1 cellular context compared by ENCODE assay signal in the genomic region with DNA sequence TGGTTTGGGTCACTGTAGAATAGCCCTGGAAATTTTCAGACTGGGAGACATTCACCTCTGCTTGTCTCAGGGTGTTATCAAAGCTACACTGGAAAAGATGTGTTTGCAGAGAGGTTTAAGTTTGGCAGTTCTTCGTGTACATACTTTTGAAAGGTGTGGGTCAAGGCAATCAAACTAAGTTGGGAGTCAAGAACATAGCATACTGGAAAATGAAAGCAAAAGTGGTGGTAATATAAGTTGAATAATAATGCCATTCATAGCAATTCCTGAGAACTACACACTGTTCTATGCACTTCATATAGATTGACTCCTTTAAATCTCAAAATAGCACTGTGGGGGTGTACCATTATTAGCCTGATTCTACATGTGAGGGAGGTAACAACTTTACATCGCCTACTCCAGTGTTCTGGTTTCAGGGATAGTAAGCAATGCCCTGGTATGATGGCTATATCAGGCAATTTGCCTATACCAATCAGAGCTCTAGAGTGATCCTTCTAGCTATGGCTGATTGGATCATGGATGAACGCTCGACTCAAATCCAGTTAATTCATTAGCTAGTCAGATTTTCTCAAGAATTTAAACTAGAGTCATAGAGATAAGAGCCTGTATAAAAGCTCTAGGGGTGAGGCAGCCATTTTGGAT.
TF ChIP-seq lines count a peak whose summit lies in the region.

No MANE protein-coding gene starts in this region.

TF ChIP-seq in GM23338, 12 proteins besides CTCF, POLR2A, EP300 and RAD21:
- no peak for TF ChIP-seq ZNF114 (CRISPR knock-in tag; IDR thresholded peaks at IDR 0.05)
- TF ChIP-seq STAT1 (IDR thresholded peaks at IDR 0.05; ENCODE audit: unreplicated experiment) = no peak
- TF ChIP-seq, protein P1, sequence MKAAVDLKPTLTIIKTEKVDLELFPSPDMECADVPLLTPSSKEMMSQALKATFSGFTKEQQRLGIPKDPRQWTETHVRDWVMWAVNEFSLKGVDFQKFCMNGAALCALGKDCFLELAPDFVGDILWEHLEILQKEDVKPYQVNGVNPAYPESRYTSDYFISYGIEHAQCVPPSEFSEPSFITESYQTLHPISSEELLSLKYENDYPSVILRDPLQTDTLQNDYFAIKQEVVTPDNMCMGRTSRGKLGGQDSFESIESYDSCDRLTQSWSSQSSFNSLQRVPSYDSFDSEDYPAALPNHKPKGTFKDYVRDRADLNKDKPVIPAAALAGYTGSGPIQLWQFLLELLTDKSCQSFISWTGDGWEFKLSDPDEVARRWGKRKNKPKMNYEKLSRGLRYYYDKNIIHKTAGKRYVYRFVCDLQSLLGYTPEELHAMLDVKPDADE (IDR thresholded peaks at IDR 0.05) = no peak
- no peak for TF ChIP-seq JUNB (IDR thresholded peaks at IDR 0.05; ENCODE audit: unreplicated experiment)
- no peak for TF ChIP-seq ZNF331 (CRISPR knock-in tag; IDR thresholded peaks at IDR 0.05; ENCODE audit: low read depth)
- no peak for TF ChIP-seq NANOG (IDR thresholded peaks at IDR 0.05; ENCODE audit: borderline replicate concordance)
- TF ChIP-seq, protein P2, sequence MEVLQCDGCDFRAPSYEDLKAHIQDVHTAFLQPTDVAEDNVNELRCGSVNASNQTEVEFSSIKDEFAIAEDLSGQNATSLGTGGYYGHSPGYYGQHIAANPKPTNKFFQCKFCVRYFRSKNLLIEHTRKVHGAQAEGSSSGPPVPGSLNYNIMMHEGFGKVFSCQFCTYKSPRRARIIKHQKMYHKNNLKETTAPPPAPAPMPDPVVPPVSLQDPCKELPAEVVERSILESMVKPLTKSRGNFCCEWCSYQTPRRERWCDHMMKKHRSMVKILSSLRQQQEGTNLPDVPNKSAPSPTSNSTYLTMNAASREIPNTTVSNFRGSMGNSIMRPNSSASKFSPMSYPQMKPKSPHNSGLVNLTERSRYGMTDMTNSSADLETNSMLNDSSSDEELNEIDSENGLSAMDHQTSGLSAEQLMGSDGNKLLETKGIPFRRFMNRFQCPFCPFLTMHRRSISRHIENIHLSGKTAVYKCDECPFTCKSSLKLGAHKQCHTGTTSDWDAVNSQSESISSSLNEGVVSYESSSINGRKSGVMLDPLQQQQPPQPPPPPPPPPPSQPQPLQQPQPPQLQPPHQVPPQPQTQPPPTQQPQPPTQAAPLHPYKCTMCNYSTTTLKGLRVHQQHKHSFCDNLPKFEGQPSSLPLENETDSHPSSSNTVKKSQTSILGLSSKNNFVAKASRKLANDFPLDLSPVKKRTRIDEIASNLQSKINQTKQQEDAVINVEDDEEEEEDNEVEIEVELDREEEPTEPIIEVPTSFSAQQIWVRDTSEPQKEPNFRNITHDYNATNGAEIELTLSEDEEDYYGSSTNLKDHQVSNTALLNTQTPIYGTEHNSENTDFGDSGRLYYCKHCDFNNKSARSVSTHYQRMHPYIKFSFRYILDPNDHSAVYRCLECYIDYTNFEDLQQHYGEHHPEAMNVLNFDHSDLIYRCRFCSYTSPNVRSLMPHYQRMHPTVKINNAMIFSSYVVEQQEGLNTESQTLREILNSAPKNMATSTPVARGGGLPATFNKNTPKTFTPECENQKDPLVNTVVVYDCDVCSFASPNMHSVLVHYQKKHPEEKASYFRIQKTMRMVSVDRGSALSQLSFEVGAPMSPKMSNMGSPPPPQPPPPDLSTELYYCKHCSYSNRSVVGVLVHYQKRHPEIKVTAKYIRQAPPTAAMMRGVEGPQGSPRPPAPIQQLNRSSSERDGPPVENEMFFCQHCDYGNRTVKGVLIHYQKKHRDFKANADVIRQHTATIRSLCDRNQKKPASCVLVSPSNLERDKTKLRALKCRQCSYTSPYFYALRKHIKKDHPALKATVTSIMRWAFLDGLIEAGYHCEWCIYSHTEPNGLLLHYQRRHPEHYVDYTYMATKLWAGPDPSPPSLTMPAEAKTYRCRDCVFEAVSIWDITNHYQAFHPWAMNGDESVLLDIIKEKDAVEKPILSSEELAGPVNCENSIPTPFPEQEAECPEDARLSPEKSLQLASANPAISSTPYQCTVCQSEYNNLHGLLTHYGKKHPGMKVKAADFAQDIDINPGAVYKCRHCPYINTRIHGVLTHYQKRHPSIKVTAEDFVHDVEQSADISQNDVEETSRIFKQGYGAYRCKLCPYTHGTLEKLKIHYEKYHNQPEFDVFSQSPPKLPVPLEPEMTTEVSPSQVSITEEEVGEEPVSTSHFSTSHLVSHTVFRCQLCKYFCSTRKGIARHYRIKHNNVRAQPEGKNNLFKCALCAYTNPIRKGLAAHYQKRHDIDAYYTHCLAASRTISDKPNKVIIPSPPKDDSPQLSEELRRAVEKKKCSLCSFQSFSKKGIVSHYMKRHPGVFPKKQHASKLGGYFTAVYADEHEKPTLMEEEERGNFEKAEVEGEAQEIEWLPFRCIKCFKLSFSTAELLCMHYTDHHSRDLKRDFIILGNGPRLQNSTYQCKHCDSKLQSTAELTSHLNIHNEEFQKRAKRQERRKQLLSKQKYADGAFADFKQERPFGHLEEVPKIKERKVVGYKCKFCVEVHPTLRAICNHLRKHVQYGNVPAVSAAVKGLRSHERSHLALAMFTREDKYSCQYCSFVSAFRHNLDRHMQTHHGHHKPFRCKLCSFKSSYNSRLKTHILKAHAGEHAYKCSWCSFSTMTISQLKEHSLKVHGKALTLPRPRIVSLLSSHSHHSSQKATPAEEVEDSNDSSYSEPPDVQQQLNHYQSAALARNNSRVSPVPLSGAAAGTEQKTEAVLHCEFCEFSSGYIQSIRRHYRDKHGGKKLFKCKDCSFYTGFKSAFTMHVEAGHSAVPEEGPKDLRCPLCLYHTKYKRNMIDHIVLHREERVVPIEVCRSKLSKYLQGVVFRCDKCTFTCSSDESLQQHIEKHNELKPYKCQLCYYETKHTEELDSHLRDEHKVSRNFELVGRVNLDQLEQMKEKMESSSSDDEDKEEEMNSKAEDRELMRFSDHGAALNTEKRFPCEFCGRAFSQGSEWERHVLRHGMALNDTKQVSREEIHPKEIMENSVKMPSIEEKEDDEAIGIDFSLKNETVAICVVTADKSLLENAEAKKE (CRISPR knock-in tag; IDR thresholded peaks at IDR 0.05) = no peak
- TF ChIP-seq EZH2phosphoT487 (IDR thresholded peaks at IDR 0.05; ENCODE audit: unreplicated experiment) = no peak
- TF ChIP-seq EZH2 (IDR thresholded peaks at IDR 0.05; ENCODE audit: low read depth, unreplicated experiment) = no peak
- TF ChIP-seq, protein P3, sequence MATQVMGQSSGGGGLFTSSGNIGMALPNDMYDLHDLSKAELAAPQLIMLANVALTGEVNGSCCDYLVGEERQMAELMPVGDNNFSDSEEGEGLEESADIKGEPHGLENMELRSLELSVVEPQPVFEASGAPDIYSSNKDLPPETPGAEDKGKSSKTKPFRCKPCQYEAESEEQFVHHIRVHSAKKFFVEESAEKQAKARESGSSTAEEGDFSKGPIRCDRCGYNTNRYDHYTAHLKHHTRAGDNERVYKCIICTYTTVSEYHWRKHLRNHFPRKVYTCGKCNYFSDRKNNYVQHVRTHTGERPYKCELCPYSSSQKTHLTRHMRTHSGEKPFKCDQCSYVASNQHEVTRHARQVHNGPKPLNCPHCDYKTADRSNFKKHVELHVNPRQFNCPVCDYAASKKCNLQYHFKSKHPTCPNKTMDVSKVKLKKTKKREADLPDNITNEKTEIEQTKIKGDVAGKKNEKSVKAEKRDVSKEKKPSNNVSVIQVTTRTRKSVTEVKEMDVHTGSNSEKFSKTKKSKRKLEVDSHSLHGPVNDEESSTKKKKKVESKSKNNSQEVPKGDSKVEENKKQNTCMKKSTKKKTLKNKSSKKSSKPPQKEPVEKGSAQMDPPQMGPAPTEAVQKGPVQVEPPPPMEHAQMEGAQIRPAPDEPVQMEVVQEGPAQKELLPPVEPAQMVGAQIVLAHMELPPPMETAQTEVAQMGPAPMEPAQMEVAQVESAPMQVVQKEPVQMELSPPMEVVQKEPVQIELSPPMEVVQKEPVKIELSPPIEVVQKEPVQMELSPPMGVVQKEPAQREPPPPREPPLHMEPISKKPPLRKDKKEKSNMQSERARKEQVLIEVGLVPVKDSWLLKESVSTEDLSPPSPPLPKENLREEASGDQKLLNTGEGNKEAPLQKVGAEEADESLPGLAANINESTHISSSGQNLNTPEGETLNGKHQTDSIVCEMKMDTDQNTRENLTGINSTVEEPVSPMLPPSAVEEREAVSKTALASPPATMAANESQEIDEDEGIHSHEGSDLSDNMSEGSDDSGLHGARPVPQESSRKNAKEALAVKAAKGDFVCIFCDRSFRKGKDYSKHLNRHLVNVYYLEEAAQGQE (IDR thresholded peaks at IDR 0.05; ENCODE audit: unreplicated experiment) = no peak
- no peak for TF ChIP-seq CREB1 (CRISPR knock-in tag; IDR thresholded peaks at IDR 0.05; ENCODE audit: low read depth)
- no peak for TF ChIP-seq POLR2AphosphoS5 (IDR thresholded peaks at IDR 0.05; ENCODE audit: low read depth)
TF ChIP-seq in GM23338: peak in this region for 0.
